1 cellular context compared by ENCODE assay signal in the genomic region with DNA sequence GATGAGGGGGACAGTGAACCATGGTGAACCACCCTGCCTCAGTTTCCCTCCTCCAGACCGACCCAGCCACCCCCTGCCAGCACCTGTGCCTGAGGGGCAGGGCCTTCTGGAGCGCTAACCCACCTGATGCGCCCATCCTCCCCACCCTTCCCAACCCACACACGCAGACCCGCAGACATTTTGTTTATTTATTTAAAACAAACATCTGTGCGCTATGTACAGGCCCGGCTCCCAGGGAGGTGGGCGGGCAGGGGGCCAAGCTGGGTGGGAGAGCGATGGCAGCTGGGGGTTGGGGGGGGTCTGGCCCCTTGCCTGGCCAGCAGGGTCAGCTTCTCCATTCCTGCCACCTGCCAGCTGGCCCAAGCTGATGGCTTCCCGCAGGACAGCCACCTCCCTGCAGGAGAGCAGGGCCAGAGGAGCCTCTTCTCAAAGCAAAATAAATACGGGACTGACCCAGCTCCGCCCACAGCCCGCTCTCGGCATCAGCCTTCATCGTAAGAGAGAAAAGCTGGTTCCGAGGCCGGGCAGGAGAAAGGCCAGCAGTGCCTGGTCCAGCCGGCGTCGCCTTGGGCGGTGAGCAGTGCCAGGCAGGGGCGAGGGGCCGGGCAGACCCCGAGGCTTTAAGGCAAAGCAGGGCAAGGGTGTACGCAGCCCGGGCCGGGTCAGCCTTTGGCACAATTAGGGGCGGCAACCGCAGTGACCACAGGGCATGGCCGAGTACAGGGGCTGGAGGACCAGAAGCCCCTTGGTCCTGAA.
TF ChIP-seq lines count a peak whose summit lies in the region.

No MANE protein-coding gene starts in this region.

TF ChIP-seq in HepG2, 621 proteins besides CTCF, POLR2A, EP300 and RAD21:
- TF ChIP-seq BRD4 (CRISPR knock-in tag; IDR thresholded peaks at IDR 0.05) (no peak), MIER3 (CRISPR knock-in tag; IDR thresholded peaks at IDR 0.05; ENCODE audit: borderline replicate concordance) (no peak), IRX3 (CRISPR knock-in tag; IDR thresholded peaks at IDR 0.05; ENCODE audit: borderline replicate concordance, low read depth) (no peak), ARID5B (CRISPR knock-in tag; IDR thresholded peaks at IDR 0.05) (no peak), PATZ1 (CRISPR knock-in tag; IDR thresholded peaks at IDR 0.05) (peak; percentile 35; the same call in 1 of the 2 replicates), ZFAT (CRISPR knock-in tag; conservative IDR thresholded peaks at IDR 0.05) (no peak), MEIS2 (CRISPR knock-in tag; IDR thresholded peaks at IDR 0.05) (no peak), USF2 (IDR thresholded peaks at IDR 0.05; ENCODE audit: low read depth, low read length) (no peak), USF2 (CRISPR knock-in tag; IDR thresholded peaks at IDR 0.05; ENCODE audit: borderline replicate concordance) (no peak), ZC3H13 (CRISPR knock-in tag; IDR thresholded peaks at IDR 0.05) (no peak), POGZ (CRISPR knock-in tag; IDR thresholded peaks at IDR 0.05) (no peak), ZNF629 (CRISPR knock-in tag; conservative IDR thresholded peaks at IDR 0.05) (no peak), CBFB (CRISPR knock-in tag; IDR thresholded peaks at IDR 0.05) (no peak), RNF219 (CRISPR knock-in tag; IDR thresholded peaks at IDR 0.05) (no peak), ZNF709 (CRISPR knock-in tag; IDR thresholded peaks at IDR 0.05) (no peak), SIN3A (IDR thresholded peaks at IDR 0.05; ENCODE audit: borderline replicate concordance, low read depth, low read length) (no peak)
- TF ChIP-seq, protein P1, sequence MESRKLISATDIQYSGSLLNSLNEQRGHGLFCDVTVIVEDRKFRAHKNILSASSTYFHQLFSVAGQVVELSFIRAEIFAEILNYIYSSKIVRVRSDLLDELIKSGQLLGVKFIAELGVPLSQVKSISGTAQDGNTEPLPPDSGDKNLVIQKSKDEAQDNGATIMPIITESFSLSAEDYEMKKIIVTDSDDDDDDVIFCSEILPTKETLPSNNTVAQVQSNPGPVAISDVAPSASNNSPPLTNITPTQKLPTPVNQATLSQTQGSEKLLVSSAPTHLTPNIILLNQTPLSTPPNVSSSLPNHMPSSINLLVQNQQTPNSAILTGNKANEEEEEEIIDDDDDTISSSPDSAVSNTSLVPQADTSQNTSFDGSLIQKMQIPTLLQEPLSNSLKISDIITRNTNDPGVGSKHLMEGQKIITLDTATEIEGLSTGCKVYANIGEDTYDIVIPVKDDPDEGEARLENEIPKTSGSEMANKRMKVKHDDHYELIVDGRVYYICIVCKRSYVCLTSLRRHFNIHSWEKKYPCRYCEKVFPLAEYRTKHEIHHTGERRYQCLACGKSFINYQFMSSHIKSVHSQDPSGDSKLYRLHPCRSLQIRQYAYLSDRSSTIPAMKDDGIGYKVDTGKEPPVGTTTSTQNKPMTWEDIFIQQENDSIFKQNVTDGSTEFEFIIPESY (CRISPR knock-in tag; IDR thresholded peaks at IDR 0.05), result peak; percentile 68
- TF ChIP-seq, protein P2, sequence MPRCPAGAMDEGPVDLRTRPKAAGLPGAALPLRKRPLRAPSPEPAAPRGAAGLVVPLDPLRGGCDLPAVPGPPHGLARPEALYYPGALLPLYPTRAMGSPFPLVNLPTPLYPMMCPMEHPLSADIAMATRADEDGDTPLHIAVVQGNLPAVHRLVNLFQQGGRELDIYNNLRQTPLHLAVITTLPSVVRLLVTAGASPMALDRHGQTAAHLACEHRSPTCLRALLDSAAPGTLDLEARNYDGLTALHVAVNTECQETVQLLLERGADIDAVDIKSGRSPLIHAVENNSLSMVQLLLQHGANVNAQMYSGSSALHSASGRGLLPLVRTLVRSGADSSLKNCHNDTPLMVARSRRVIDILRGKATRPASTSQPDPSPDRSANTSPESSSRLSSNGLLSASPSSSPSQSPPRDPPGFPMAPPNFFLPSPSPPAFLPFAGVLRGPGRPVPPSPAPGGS (CRISPR knock-in tag; IDR thresholded peaks at IDR 0.05), result no peak
- TF ChIP-seq, protein P3, sequence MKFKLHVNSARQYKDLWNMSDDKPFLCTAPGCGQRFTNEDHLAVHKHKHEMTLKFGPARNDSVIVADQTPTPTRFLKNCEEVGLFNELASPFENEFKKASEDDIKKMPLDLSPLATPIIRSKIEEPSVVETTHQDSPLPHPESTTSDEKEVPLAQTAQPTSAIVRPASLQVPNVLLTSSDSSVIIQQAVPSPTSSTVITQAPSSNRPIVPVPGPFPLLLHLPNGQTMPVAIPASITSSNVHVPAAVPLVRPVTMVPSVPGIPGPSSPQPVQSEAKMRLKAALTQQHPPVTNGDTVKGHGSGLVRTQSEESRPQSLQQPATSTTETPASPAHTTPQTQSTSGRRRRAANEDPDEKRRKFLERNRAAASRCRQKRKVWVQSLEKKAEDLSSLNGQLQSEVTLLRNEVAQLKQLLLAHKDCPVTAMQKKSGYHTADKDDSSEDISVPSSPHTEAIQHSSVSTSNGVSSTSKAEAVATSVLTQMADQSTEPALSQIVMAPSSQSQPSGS (CRISPR knock-in tag; IDR thresholded peaks at IDR 0.05), result no peak
TF ChIP-seq in HepG2: peak in this region for 2.
